ENCODE assay signal across 35 cellular contexts in the genomic region with DNA sequence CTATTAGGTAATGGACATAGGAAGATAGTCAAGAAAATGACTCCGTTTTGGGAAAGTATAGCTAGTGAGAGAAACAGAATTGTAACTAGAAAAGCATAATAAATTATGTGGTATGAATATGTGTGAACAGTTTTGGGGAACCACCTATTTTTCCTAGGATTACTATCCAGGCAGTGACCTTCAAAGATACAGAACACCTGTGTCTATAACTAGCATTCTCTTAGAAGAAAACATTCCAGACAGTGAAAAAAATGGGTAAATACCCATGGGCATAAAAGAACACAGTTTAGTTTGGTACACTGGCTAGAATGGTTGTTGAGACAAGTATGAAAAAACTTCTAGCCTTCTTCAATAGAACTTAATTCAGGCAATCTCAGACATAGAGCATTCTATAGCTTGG.
DNase-seq lines count a peak whose midpoint lies in the region; ATAC-seq, FAIRE-seq and TF ChIP-seq lines count a peak whose summit lies in the region.
"Had no signal": no experiment of that assay in that cellular context is flagged by ENCODE, and none has a peak within 500 bp of the region (broad histone marks: within the 10 kb centered on the region; RNA-seq: fewer than 3 reads in every experiment).

No MANE protein-coding gene starts in this region.

- no peak for TF ChIP-seq POLR2A in body of pancreas (IDR thresholded peaks at IDR 0.05)

- 25 to 39% methylated on average over 1 of the region's 1 CpG for WGBS in body of pancreas, 2 donors
- 36 to 41% methylated on average over 1 of the region's 1 CpG for WGBS in pancreas, 2 donors

- no peak for FAIRE-seq in pancreas (lab: Jason Lieb, UNC)
- FAIRE-seq in frontal cortex (lab: Jason Lieb, UNC) = no peak
- FAIRE-seq: A204.1, A549, D721Med had no signal

- no peak overlapping the region for H3K4me3 Mint-ChIP-seq in nephron
- H3K4me3 Mint-ChIP-seq: B cell; CD14-positive monocyte; CD4-positive, alpha-beta memory T cell; CD4-positive, alpha-beta T cell; CD4-positive, CD25-positive, alpha-beta regulatory T cell; CD8-positive, alpha-beta memory T cell; CD8-positive, alpha-beta T cell had no signal

- no peaks in the 10 kb centered on the region for H3K36me3 ChIP-seq in body of pancreas (replicated peaks in 1 of 2; ENCODE audit: insufficient read depth in 1 of 2, low read depth in 2 of 2)
- H3K36me3 ChIP-seq in pancreas = no peaks in the 10 kb centered on the region
- H3K36me3 ChIP-seq: BE2C; BLaER1; BLaER1 treated with 17β-estradiol and CSF1 and Interleukin-3, amounts not matched to agents 10 nM and 100 nM had no signal

- H3K27ac ChIP-seq in body of pancreas (peak overlapping the region in 3 of 4 donors; percentile 33 to 56 (median 33)), pancreas (peak overlapping the region in 2 of 4 donors; percentile 15 to 50)
- H3K27ac ChIP-seq: 22Rv1; A549; BLaER1; BLaER1 treated with 17β-estradiol and CSF1 and Interleukin-3, amounts not matched to agents 10 nM and 100 nM; C4-2B had no signal

- intact Hi-C loops in body of pancreas (cut with DNase I) (no loop called here), pancreas (cut with DNase I) (no loop called here)

- H3K4me3 ChIP-seq in body of pancreas (no peak overlapping the region), pancreas (no peak overlapping the region)
- H3K4me3 ChIP-seq: A549; BLaER1; BLaER1 treated with 17β-estradiol and CSF1 and Interleukin-3, amounts not matched to agents 10 nM and 100 nM had no signal

- no peaks in the 10 kb centered on the region for H3K9me3 Mint-ChIP-seq in nephron
- H3K9me3 Mint-ChIP-seq: CD8-positive, alpha-beta T cell had no signal

- peak; percentile 77 for ATAC-seq in body of pancreas
- peak; percentile 66 to 86 (median 82) for ATAC-seq in pancreas
- ATAC-seq in HG02973 (IDR thresholded peaks at IDR 0.05; ENCODE audit: unreplicated experiment) = no peak
- ATAC-seq: A549; CD8-positive, alpha-beta T cell had no signal

- TF ChIP-seq CTCF in body of pancreas (IDR thresholded peaks at IDR 0.05) = no peak
- no peak for TF ChIP-seq CTCF in nephron (IDR thresholded peaks at IDR 0.05; ENCODE audit: unreplicated experiment in 3 of 3)
- no peak for TF ChIP-seq CTCF in pancreas (IDR thresholded peaks at IDR 0.05)

- DNase-seq in body of pancreas (no peak), pancreas (no peak), frontal cortex (ENCODE audit: low spot score in 2 of 2) (no peak)
- DNase-seq in stimulated activated CD4-positive, alpha-beta T cell treated with anti-CD3 and anti-CD28 coated beads, Interleukin-2, amount 100 ng/mL, for 24 hours = no peak
- DNase-seq: 8988T; ACHN; AML-193; BE2C; C1 segment of cervical spinal cord; Caco-2; Calu3; CD4-positive, alpha-beta memory T cell; CD4-positive, alpha-beta T cell; CD4-positive, CD25-positive, alpha-beta regulatory T cell; CD8-positive, alpha-beta memory T cell; CD8-positive, alpha-beta T cell; COR-L47; DMS 273 treated with DMSO at 0.1 percent for 48 hours; DMS153; DMS53; DMS79; DMS79 treated with DMSO at 0.1 percent for 48 hours; DND-41; EL had no signal

- H3K27me3 Mint-ChIP-seq in nephron (ENCODE audit: low read depth) = no peaks in the 10 kb centered on the region
- H3K27me3 Mint-ChIP-seq: B cell; CD4-positive, alpha-beta memory T cell; CD4-positive, alpha-beta T cell; CD4-positive, CD25-positive, alpha-beta regulatory T cell; CD8-positive, alpha-beta memory T cell had no signal

- H3K36me3 Mint-ChIP-seq in nephron (ENCODE audit: low read depth) = no peaks in the 10 kb centered on the region
- H3K36me3 Mint-ChIP-seq: CD14-positive monocyte; CD4-positive, alpha-beta memory T cell; CD4-positive, CD25-positive, alpha-beta regulatory T cell; CD8-positive, alpha-beta memory T cell; CD8-positive, alpha-beta T cell had no signal

- H3K27ac Mint-ChIP-seq in nephron = peak overlapping the region; percentile 38 to 58 (median 54)
- H3K27ac Mint-ChIP-seq: B cell; CD14-positive monocyte; CD4-positive, alpha-beta memory T cell; CD4-positive, alpha-beta T cell; CD4-positive, CD25-positive, alpha-beta regulatory T cell; CD8-positive, alpha-beta memory T cell; CD8-positive, alpha-beta T cell had no signal

- H3K4me1 ChIP-seq in body of pancreas = peaks cover 43% of the 10 kb centered on the region
- peaks cover 9 to 30% (median 14%) of the 10 kb centered on the region in 3 donors for H3K4me1 ChIP-seq in pancreas
- H3K4me1 ChIP-seq: A549; BE2C; BLaER1; BLaER1 treated with 17β-estradiol and CSF1 and Interleukin-3, amounts not matched to agents 10 nM and 100 nM; Caco-2 had no signal

- H3K27me3 ChIP-seq in body of pancreas (no peaks in the 10 kb centered on the region), pancreas (no peaks in the 10 kb centered on the region)
- H3K27me3 ChIP-seq: BLaER1; BLaER1 treated with 17β-estradiol and CSF1 and Interleukin-3, amounts not matched to agents 10 nM and 100 nM had no signal

- H3K9me3 ChIP-seq in body of pancreas = no peaks in the 10 kb centered on the region
- no peaks in the 10 kb centered on the region for H3K9me3 ChIP-seq in pancreas
- H3K9me3 ChIP-seq: A549; BE2C; BLaER1; BLaER1 treated with 17β-estradiol and CSF1 and Interleukin-3, amounts not matched to agents 10 nM and 100 nM; Caco-2 had no signal

- peaks cover 12% of the 10 kb centered on the region for H3K4me1 Mint-ChIP-seq in nephron
- H3K4me1 Mint-ChIP-seq: B cell; CD14-positive monocyte; CD4-positive, alpha-beta memory T cell; CD4-positive, CD25-positive, alpha-beta regulatory T cell; CD8-positive, alpha-beta memory T cell had no signal
